Comparison of ENCODE assay signal across 10 cellular contexts in the genomic region with DNA sequence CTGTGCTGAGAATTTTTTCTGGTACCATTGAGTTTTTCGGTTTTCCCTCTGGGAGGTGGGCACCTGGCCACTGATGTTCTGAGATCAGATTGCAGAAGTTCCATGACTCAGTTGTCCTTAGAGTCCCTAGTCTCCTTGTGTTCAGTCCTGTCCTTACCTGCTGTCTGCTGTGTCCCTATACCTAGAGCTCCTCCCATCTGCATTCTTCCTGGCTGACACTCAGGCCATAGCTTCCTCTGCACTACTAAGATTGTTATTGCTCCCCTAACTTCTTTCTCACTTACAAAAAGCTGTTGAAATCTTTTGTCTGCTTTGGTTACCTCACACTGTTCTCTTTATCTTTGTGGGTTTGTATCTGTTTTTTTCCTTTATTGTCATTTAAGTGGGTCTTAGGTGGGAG. TPM values are rescaled to one million over a fixed set of nuclear protein-coding genes. Genes with fewer than 3 reads are reported as not detected.
A peak's percentile ranks its signal among the peaks of the same experiment; 100 is the strongest.
DNase-seq lines count a peak whose midpoint lies in the region; ATAC-seq and TF ChIP-seq lines count a peak whose summit lies in the region.
"Had no signal": no experiment of that assay in that cellular context is flagged by ENCODE, and none has a peak within 500 bp of the region (broad histone marks: within the 10 kb centered on the region; RNA-seq: fewer than 3 reads in every experiment).

No MANE protein-coding gene starts in this region.

- H3K27ac Mint-ChIP-seq in activated naive CD4-positive, alpha-beta T cell treated with anti-CD3 and anti-CD28 coated beads for 36 hours, result peak overlapping the region; percentile 46
- peak overlapping the region; percentile 11 for H3K27ac Mint-ChIP-seq in activated T-helper 17 cell treated with anti-CD3 and anti-CD28 coated beads, Interleukin-2, amount 50 U/mL, for 72 hours

- intact Hi-C loops in activated naive CD4-positive, alpha-beta T cell treated with anti-CD3 and anti-CD28 coated beads for 36 hours (cut with micrococcal nuclease), result no loop called here
- intact Hi-C loops in upper lobe of right lung (cut with DNase I), result no loop called here

- H3K36me3 Mint-ChIP-seq in activated naive CD4-positive, alpha-beta T cell treated with anti-CD3 and anti-CD28 coated beads for 36 hours (ENCODE audit: low read depth), result no peaks in the 10 kb centered on the region
- peaks cover 11% of the 10 kb centered on the region for H3K36me3 Mint-ChIP-seq in activated T-helper 17 cell treated with anti-CD3 and anti-CD28 coated beads, Interleukin-2, amount 50 U/mL, for 72 hours (ENCODE audit: low read depth)

- H3K9me3 ChIP-seq in upper lobe of right lung, result no peaks in the 10 kb centered on the region
- H3K9me3 ChIP-seq: ascending aorta had no signal

- TF ChIP-seq CTCF in upper lobe of right lung (IDR thresholded peaks at IDR 0.05), result no peak

- no peaks in the 10 kb centered on the region for H3K36me3 ChIP-seq in upper lobe of right lung
- H3K36me3 ChIP-seq: ascending aorta had no signal

- peak overlapping the region; percentile 11 for H3K4me3 Mint-ChIP-seq in activated naive CD4-positive, alpha-beta T cell treated with anti-CD3 and anti-CD28 coated beads for 36 hours
- H3K4me3 Mint-ChIP-seq in activated T-helper 17 cell treated with anti-CD3 and anti-CD28 coated beads, Interleukin-2, amount 50 U/mL, for 72 hours, result peak overlapping the region; percentile 63

- H3K27me3 Mint-ChIP-seq in activated naive CD4-positive, alpha-beta T cell treated with anti-CD3 and anti-CD28 coated beads for 36 hours (ENCODE audit: low read depth), result no peaks in the 10 kb centered on the region
- no peaks in the 10 kb centered on the region for H3K27me3 Mint-ChIP-seq in activated T-helper 17 cell treated with anti-CD3 and anti-CD28 coated beads, Interleukin-2, amount 50 U/mL, for 72 hours

- peaks cover 71% of the 10 kb centered on the region for H3K4me1 ChIP-seq in upper lobe of right lung

- no peaks in the 10 kb centered on the region for H3K27me3 ChIP-seq in upper lobe of right lung
- H3K27me3 ChIP-seq: ascending aorta had no signal

- H3K4me3 ChIP-seq in upper lobe of right lung, result no peak overlapping the region
- H3K4me3 ChIP-seq: ascending aorta had no signal

- H3K9me3 Mint-ChIP-seq in activated naive CD4-positive, alpha-beta T cell treated with anti-CD3 and anti-CD28 coated beads for 36 hours, result no peaks in the 10 kb centered on the region
- H3K9me3 Mint-ChIP-seq in activated T-helper 17 cell treated with anti-CD3 and anti-CD28 coated beads, Interleukin-2, amount 50 U/mL, for 72 hours, result no peaks in the 10 kb centered on the region

- DNase-seq in activated naive CD4-positive, alpha-beta T cell treated with anti-CD3 and anti-CD28 coated beads for 36 hours, result no peak
- DNase-seq in activated naive CD4-positive, alpha-beta T cell treated with anti-CD3 and anti-CD28 coated beads, Interleukin-2, amount 50 U/mL, for 16 hours, result no peak
- DNase-seq in kidney tubule cell (ENCODE audit: low spot score) (peak; percentile 53), upper lobe of right lung (no peak), SW 1271 (lab: John Stamatoyannopoulos, UW) (no peak), NCI-H1105 treated with DMSO at 0.1 percent for 48 hours (lab: John Stamatoyannopoulos, UW) (no peak)
- DNase-seq: activated CD4-positive, CD25-positive, alpha-beta regulatory T cell had no signal

- no peak overlapping the region for H3K27ac ChIP-seq in upper lobe of right lung
- H3K27ac ChIP-seq: ascending aorta had no signal

- CTCF ChIA-PET in activated naive CD4-positive, alpha-beta T cell treated with anti-CD3 and anti-CD28 coated beads for 36 hours (lab: Charles Lee), result interaction anchor here (2.5 kb wide), 1 partner anchor 12 kb away, joined by 8 read pairs; no protein-coding TSS in a partner anchor

- ATAC-seq in activated T-helper 17 cell treated with anti-CD3 and anti-CD28 coated beads, Interleukin-2, amount 50 U/mL, for 72 hours (replicated peaks), result peak; percentile 58
- ATAC-seq in upper lobe of right lung, result peak; percentile 61
- ATAC-seq in HG03442 (IDR thresholded peaks at IDR 0.05; ENCODE audit: unreplicated experiment), result no peak

- peaks cover 86% of the 10 kb centered on the region for H3K4me1 Mint-ChIP-seq in activated naive CD4-positive, alpha-beta T cell treated with anti-CD3 and anti-CD28 coated beads for 36 hours (ENCODE audit: low read depth)
- H3K4me1 Mint-ChIP-seq in activated T-helper 17 cell treated with anti-CD3 and anti-CD28 coated beads, Interleukin-2, amount 50 U/mL, for 72 hours, result peaks cover 69% of the 10 kb centered on the region

RNA-seq across cellular contexts. Expression of a gene that starts 13.2 kb away (rescaled TPM):
- 10 to 100 TPM; 49.9 to 52.2 TPM for total RNA-seq in activated naive CD4-positive, alpha-beta T cell treated with anti-CD3 and anti-CD28 coated beads for 36 hours
- total RNA-seq in activated T-helper 17 cell treated with anti-CD3 and anti-CD28 coated beads, Interleukin-2, amount 50 U/mL, for 72 hours, result 100 to 1,000 TPM in 1 of 2 donors, 10 to 100 TPM in 1; 60.9 to 102 TPM
- 62.5 TPM for total RNA-seq in upper lobe of right lung
